Comparison of ENCODE assay signal across 12 cellular contexts in the genomic region with DNA sequence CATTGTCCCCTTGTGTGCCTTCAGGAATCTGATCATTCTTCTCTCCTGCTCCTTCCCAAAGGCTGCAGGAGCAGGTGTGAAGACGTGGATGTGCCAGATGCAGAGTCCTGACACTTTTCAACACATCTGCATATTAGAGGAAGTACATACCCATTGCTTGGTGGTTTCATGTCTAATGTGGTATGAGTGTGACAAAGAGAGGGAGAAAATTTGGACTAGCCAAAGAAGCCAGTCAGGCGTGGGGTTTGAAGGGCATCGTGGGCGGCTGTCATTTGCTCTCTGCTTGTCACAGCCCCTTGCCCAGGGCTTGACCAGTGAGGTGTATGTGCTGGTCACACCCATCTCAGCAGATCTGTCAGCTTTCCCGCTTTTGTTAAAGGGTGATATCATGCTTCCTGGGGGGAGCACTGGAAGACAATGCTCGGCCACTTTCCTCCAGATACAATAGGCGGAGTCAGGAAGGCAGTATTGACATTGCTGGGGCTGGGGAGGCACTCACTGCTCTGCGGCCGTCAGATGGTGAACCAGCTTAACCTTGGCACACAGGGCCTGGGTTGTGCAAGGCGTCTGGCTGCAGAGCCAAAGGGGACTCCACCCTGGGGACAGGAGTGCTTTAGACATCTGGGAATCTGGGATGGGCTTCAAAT. TPM values are rescaled to one million over a fixed set of nuclear protein-coding genes. Genes with fewer than 3 reads are reported as not detected.
DNase-seq lines count a peak whose midpoint lies in the region; ATAC-seq, FAIRE-seq and TF ChIP-seq lines count a peak whose summit lies in the region.
"Had no signal": no experiment of that assay in that cellular context is flagged by ENCODE, and none has a peak within 500 bp of the region (broad histone marks: within the 10 kb centered on the region; RNA-seq: fewer than 3 reads in every experiment).

No MANE protein-coding gene starts in this region.

- TF ChIP-seq POLR2A in H54 (IDR thresholded peaks at IDR 0.05; ENCODE audit: low read depth, low read length): 0 out of 2 replicates have a peak, but pooled peaks have one; percentile 15

- peak; percentile 86 for FAIRE-seq in H54 (lab: Jason Lieb, UNC)
- FAIRE-seq: G401.6 had no signal

- intact Hi-C loops in Right ventricle myocardium superior (cut with DNase I) (no loop called here), sciatic nerve (cut with DNase I) (no loop called here)

- peak; percentile 97 for ATAC-seq in Right ventricle myocardium superior (ENCODE audit: poor library complexity)
- peak; percentile 75 for ATAC-seq in sciatic nerve
- no peak for ATAC-seq in HG03097 (IDR thresholded peaks at IDR 0.05; ENCODE audit: low FRiP score, unreplicated experiment)
- no peak for ATAC-seq in GM21526 (IDR thresholded peaks at IDR 0.05; ENCODE audit: low FRiP score, unreplicated experiment)

- DNase-seq in H54 (ENCODE audit: insufficient read length, low spot score) (peak; percentile 35), RPMI7951 (ENCODE audit: low read depth) (peak; percentile 26), Right ventricle myocardium superior (peak; percentile 86), sciatic nerve (ENCODE audit: low spot score) (peak; percentile 65), GF-D8 (lab: John Stamatoyannopoulos, UW) (no peak), GM13976 (ENCODE audit: low spot score) (no peak)
- DNase-seq: activated naive CD4-positive, alpha-beta T cell treated with anti-CD3 and anti-CD28 coated beads, Interleukin-2, amount 50 U/mL, for 16 hours; stimulated activated CD4-positive, alpha-beta T cell treated with anti-CD3 and anti-CD28 coated beads, Interleukin-1b, Interleukin-23, amount 100 ng/mL, for 48 hours had no signal

- no peak for TF ChIP-seq CTCF in GM13976 (IDR thresholded peaks at IDR 0.05; ENCODE audit: borderline replicate concordance, control extremely low read depth, extremely low read depth, insufficient read depth, missing control alignments)

- in situ Hi-C loops in GM13976 (cut with MboI; ENCODE audit: low sequenced_read_pairs, unreplicated experiment): no loop called here

RNA-seq across cellular contexts. Expression of gene TEK, which starts 8.6 kb away (rescaled TPM):
- total RNA-seq in RPMI7951 (2014; rRNA removed; shearing (Covaris generic)): not detected in 2 replicates
- total RNA-seq in Right ventricle myocardium superior (19.1 TPM), sciatic nerve (20.5 TPM)
- total RNA-seq: T-helper 2 cell treated with Interferon-gamma antibody and Interleukin-4, amounts not matched to agents 100 ng/mL and 5 ng/mL, for 36 hours had no signal

Comparison
In these comparisons a context has a peak if more than half of its experiments do, and no peak if none do; other contexts are left out.
1. DNase-seq: peak in H54 (single experiment), RPMI7951 (single experiment), Right ventricle myocardium superior (single experiment) and sciatic nerve (single experiment); none in GF-D8 (single experiment) and GM13976 (single experiment).
2. ATAC-seq: peak in Right ventricle myocardium superior (single experiment) and sciatic nerve (single experiment); none in HG03097 (single experiment) and GM21526 (single experiment).
3. RNA of gene TEK, which starts 8.6 kb away (total RNA-seq): 20.5 TPM in sciatic nerve (single experiment) and 19.1 TPM in Right ventricle myocardium superior (single experiment); not detected in RPMI7951; every median in the first group is over 10 times any median in the second.